13 cellular contexts compared by ENCODE assay signal in genomic region chr7:229184-229964, GRCh38. TPM values are rescaled to one million over a fixed set of nuclear protein-coding genes. Genes with fewer than 3 reads are reported as not detected.
A peak's percentile ranks its signal among the peaks of the same experiment; 100 is the strongest.
DNase-seq lines count a peak whose midpoint lies in the region; ATAC-seq, FAIRE-seq and TF ChIP-seq lines count a peak whose summit lies in the region.
"Had no signal": no experiment of that assay in that cellular context is flagged by ENCODE, and none has a peak within 500 bp of the region (broad histone marks: within the 10 kb centered on the region; RNA-seq: fewer than 3 reads in every experiment).

No MANE protein-coding gene starts in this region.

- H3K9ac ChIP-seq in skeletal muscle tissue (ENCODE audit: low read depth in 1 of 3, low read length in 3 of 3), result peak overlapping the region; percentile 61 to 73 (median 69)

- FAIRE-seq in D721Med (lab: Jason Lieb, UNC), result no peak

- H3K36me3 ChIP-seq in skeletal muscle tissue (ENCODE audit: control insufficient read depth in 3 of 3, insufficient read depth in 3 of 3, low read length in 3 of 3), result peaks cover 0 to 2% (median 2%) of the 10 kb centered on the region in 3 donors

- TF ChIP-seq CTCF in D721Med (IDR thresholded peaks at IDR 0.05; ENCODE audit: insufficient read depth, missing control alignments), result no peak

- DNase-seq in EH (ENCODE audit: low read depth), result peak; percentile 98
- peak; percentile 71 for DNase-seq in cerebellum (ENCODE audit: low spot score)
- peak; percentile 70 for DNase-seq in kidney tubule cell (ENCODE audit: low spot score)
- no peak for DNase-seq in D721Med (ENCODE audit: insufficient read length, low spot score)
- no peak for DNase-seq in NCI-H1048 (lab: John Stamatoyannopoulos, UW)
- DNase-seq: DMS 273 treated with DMSO at 0.1 percent for 48 hours; hypothalamus; NCI-H2081; stimulated activated CD4-positive, alpha-beta T cell treated with anti-CD3 and anti-CD28 coated beads, Interleukin-1b, Interleukin-23, amount 100 ng/mL, for 48 hours had no signal

- H3K27me3 ChIP-seq in skeletal muscle tissue (ENCODE audit: control insufficient read depth in 3 of 3, insufficient read depth in 3 of 3, low read length in 3 of 3), result no peaks in the 10 kb centered on the region

- H3K4me1 ChIP-seq in skeletal muscle tissue (ENCODE audit: control insufficient read depth in 3 of 3, insufficient read depth in 3 of 3, low read length in 3 of 3), result peaks cover 54 to 76% (median 62%) of the 10 kb centered on the region in 3 donors

- peak overlapping the region; percentile 43 to 60 (median 49) for H3K4me3 ChIP-seq in skeletal muscle tissue (ENCODE audit: low read length in 3 of 3)

- ATAC-seq in GM18907 (IDR thresholded peaks at IDR 0.05; ENCODE audit: unreplicated experiment) (no peak), GM21515 (IDR thresholded peaks at IDR 0.05; ENCODE audit: unreplicated experiment) (no peak)
- ATAC-seq: activated T-helper 17 cell treated with anti-CD3 and anti-CD28 coated beads, Interleukin-2, amount 50 U/mL, for 72 hours had no signal

- H3K27ac ChIP-seq in skeletal muscle tissue (ENCODE audit: low read depth, low read length), result peak overlapping the region; percentile 94

- no peaks in the 10 kb centered on the region for H3K9me3 ChIP-seq in skeletal muscle tissue (ENCODE audit: control insufficient read depth in 3 of 3, low read length in 3 of 3)

RNA-seq across cellular contexts. Expression of gene FAM20C, which starts 37.0 kb away (rescaled TPM):
- total RNA-seq in cerebellum (19.8 TPM), skeletal muscle tissue (14.6 TPM)

Comparison
In these comparisons a context has a peak if more than half of its experiments do, and no peak if none do; other contexts are left out.
1. DNase-seq: peak in EH (single experiment), cerebellum (single experiment) and kidney tubule cell (single experiment); none in D721Med (single experiment) and NCI-H1048 (single experiment).